ENCODE assay signal across 8 cellular contexts in genomic region chr7:97835296-97836138, GRCh38. TPM values are rescaled to one million over a fixed set of nuclear protein-coding genes. Genes with fewer than 3 reads are reported as not detected.
DNase-seq lines count a peak whose midpoint lies in the region; ATAC-seq and TF ChIP-seq lines count a peak whose summit lies in the region.

No MANE protein-coding gene starts in this region.

- H3K79me2 ChIP-seq in DOHH2 (ENCODE audit: control insufficient read depth, low read length), result no peaks in the 10 kb centered on the region
- no peaks in the 10 kb centered on the region for H3K79me2 ChIP-seq in trophoblast cell (ENCODE audit: control insufficient read depth, insufficient read depth, low read length, poor library complexity)

- H3K4me3 ChIP-seq in DOHH2 (ENCODE audit: low read length) (no peak overlapping the region), gastroesophageal sphincter (no peak overlapping the region), trophoblast cell (ENCODE audit: low read depth, low read length) (no peak overlapping the region), vagina (no peak overlapping the region)

- H3K4me1 ChIP-seq in DOHH2 (ENCODE audit: control insufficient read depth, low read length) (no peaks in the 10 kb centered on the region), gastroesophageal sphincter (no peaks in the 10 kb centered on the region), trophoblast cell (ENCODE audit: control insufficient read depth in 1 of 2, insufficient read depth in 2 of 2, low read length in 2 of 2) (no peaks in the 10 kb centered on the region), vagina (no peaks in the 10 kb centered on the region)

- H2AFZ ChIP-seq in trophoblast cell (ENCODE audit: insufficient read depth, low read length, poor library complexity), result no peak overlapping the region

- no peak overlapping the region for H3K27ac ChIP-seq in DOHH2 (ENCODE audit: low read depth, low read length)
- no peak overlapping the region for H3K27ac ChIP-seq in RWPE1
- H3K27ac ChIP-seq in gastroesophageal sphincter, result no peak overlapping the region
- no peak overlapping the region for H3K27ac ChIP-seq in trophoblast cell (ENCODE audit: low read depth, low read length)
- H3K27ac ChIP-seq in vagina, result no peak overlapping the region

- H3K36me3 ChIP-seq in DOHH2 (ENCODE audit: control insufficient read depth, low read length) (no peaks in the 10 kb centered on the region), gastroesophageal sphincter (no peaks in the 10 kb centered on the region), trophoblast cell (ENCODE audit: control insufficient read depth in 1 of 2, insufficient read depth in 2 of 2, low read length in 2 of 2) (no peaks in the 10 kb centered on the region), vagina (no peaks in the 10 kb centered on the region)

- no peak overlapping the region for H3K18ac ChIP-seq in trophoblast cell (ENCODE audit: low read length)

- intact Hi-C loops in vagina (cut with DNase I), result no loop called here

- no peaks in the 10 kb centered on the region for H4K20me1 ChIP-seq in DOHH2 (ENCODE audit: control insufficient read depth, insufficient read depth, low read depth, low read length)

- no peak overlapping the region for H4K8ac ChIP-seq in trophoblast cell (ENCODE audit: low read depth, low read length)

- H4K12ac ChIP-seq in trophoblast cell (ENCODE audit: low read depth, low read length), result no peak overlapping the region

- no peak overlapping the region for H2BK120ac ChIP-seq in trophoblast cell (ENCODE audit: insufficient read depth, low read length, poor library complexity)

- POLR2A ChIA-PET in RWPE1 (lab: Yijun Ruan, JAX; ENCODE audit: low non-redundant PET), result no interaction called here

- peaks cover 27% of the 10 kb centered on the region for H3K27me3 ChIP-seq in DOHH2 (ENCODE audit: control insufficient read depth, low read length)
- H3K27me3 ChIP-seq in gastroesophageal sphincter, result peaks cover 17% of the 10 kb centered on the region
- H3K27me3 ChIP-seq in trophoblast cell (ENCODE audit: insufficient read depth, low read length), result no peaks in the 10 kb centered on the region
- H3K27me3 ChIP-seq in vagina, result no peaks in the 10 kb centered on the region

- H3K79me1 ChIP-seq in trophoblast cell (ENCODE audit: low read length), result no peaks in the 10 kb centered on the region

- peak; percentile 89 for TF ChIP-seq CTCF in DOHH2 (IDR thresholded peaks at IDR 0.05; ENCODE audit: low read depth, low read length, poor library complexity, severe bottlenecking)
- TF ChIP-seq CTCF in LNCAP (IDR thresholded peaks at IDR 0.05), result peak; percentile 75
- peak; percentile 83 for TF ChIP-seq CTCF in RWPE1 (conservative IDR thresholded peaks at IDR 0.05; ENCODE audit: low read depth)
- TF ChIP-seq CTCF in gastroesophageal sphincter (IDR thresholded peaks at IDR 0.05), result peak; percentile 24 to 64 (median 34)
- TF ChIP-seq CTCF in vagina (IDR thresholded peaks at IDR 0.05), result peak in 2 of 3 experiments; percentile 24 to 50

- DNase-seq in RWPE1 (ENCODE audit: low spot score) (peak; percentile 19), trophoblast cell (peak; percentile 42 to 83), vagina (ENCODE audit: extremely low spot score in 2 of 2) (no peak)
- DNase-seq in activated effector memory CD4-positive, alpha-beta T cell treated with anti-CD3 and anti-CD28 coated beads, Interleukin-2, amount 50 U/mL, for 16 hours, result peak; percentile 82

- H2BK12ac ChIP-seq in trophoblast cell (ENCODE audit: low read length), result no peak overlapping the region

- TF ChIP-seq POLR2A in gastroesophageal sphincter (IDR thresholded peaks at IDR 0.05) (no peak), vagina (IDR thresholded peaks at IDR 0.05) (no peak)

- no peak overlapping the region for H3K9ac ChIP-seq in trophoblast cell (ENCODE audit: low read length)

- CTCF ChIA-PET in RWPE1 (lab: Yijun Ruan, JAX), result interaction anchor here (0.6 to 2.1 kb wide), 11 partner anchors 10 to 731 kb away, joined by 3 to 11 read pairs (median 3); no protein-coding TSS in a partner anchor

- no peaks in the 10 kb centered on the region for H3F3A ChIP-seq in DOHH2 (ENCODE audit: control insufficient read depth, insufficient read depth)

- no peak overlapping the region for H2BK5ac ChIP-seq in trophoblast cell (ENCODE audit: low read depth, low read length, poor library complexity)

- no peak overlapping the region for H4K91ac ChIP-seq in trophoblast cell (ENCODE audit: low read depth, low read length)

- no peaks in the 10 kb centered on the region for H3K9me2 ChIP-seq in DOHH2 (replicated peaks; ENCODE audit: control insufficient read depth, low read length)

- H3K9me3 ChIP-seq in DOHH2 (ENCODE audit: control insufficient read depth, insufficient read depth, low read length), result no peaks in the 10 kb centered on the region
- H3K9me3 ChIP-seq in gastroesophageal sphincter, result no peaks in the 10 kb centered on the region
- H3K9me3 ChIP-seq in trophoblast cell (ENCODE audit: insufficient read depth, low read depth, low read length), result no peaks in the 10 kb centered on the region
- no peaks in the 10 kb centered on the region for H3K9me3 ChIP-seq in vagina

- no peak overlapping the region for H2AK5ac ChIP-seq in trophoblast cell (ENCODE audit: low read length)

- H3K4ac ChIP-seq in trophoblast cell (ENCODE audit: low read depth, low read length), result no peak overlapping the region

- H3K14ac ChIP-seq in trophoblast cell (ENCODE audit: low read length), result no peak overlapping the region

- no peak for TF ChIP-seq EP300 in gastroesophageal sphincter (IDR thresholded peaks at IDR 0.05)

- WGBS in gastroesophageal sphincter (ENCODE audit: low coverage in 1 of 2), 2 donors, result 18 to 38% methylated on average over 11 to 12 of the region's 12 CpGs
- no CpG with 5 or more reads among the region's 12 CpGs for WGBS in trophoblast cell (ENCODE audit: extremely low coverage, insufficient coverage, insufficient read length)

- no peak overlapping the region for H3K4me2 ChIP-seq in DOHH2 (ENCODE audit: low read length)
- no peak overlapping the region for H3K4me2 ChIP-seq in trophoblast cell (ENCODE audit: low read length)

- H3K23ac ChIP-seq in trophoblast cell (ENCODE audit: low read length), result no peak overlapping the region

- peak; percentile 71 for ATAC-seq in GM21528 (IDR thresholded peaks at IDR 0.05; ENCODE audit: low FRiP score, unreplicated experiment)
- peak; percentile 41 for ATAC-seq in gastroesophageal sphincter

RNA-seq across cellular contexts. Expression of gene ASNS, which starts 36.7 kb away (rescaled TPM):
- 10 to 100 TPM; 12.9 to 26.0 (median 19.0) TPM for total RNA-seq in gastroesophageal sphincter
- polyA plus RNA-seq in trophoblast cell (2013), result 74.6 and 77.0 TPM in 2 replicates
- 17.7 TPM for total RNA-seq in vagina

Comparison
In these comparisons a context has a peak if more than half of its experiments do, and no peak if none do; other contexts are left out.
1. CTCF ChIP-seq: peak in every context shown above with its lines; median percentile 89 in DOHH2; 83 in RWPE1; 75 in LNCAP; 37 in vagina; 34 in gastroesophageal sphincter.
2. DNase-seq: peak in RWPE1 (single experiment), activated effector memory CD4-positive, alpha-beta T cell treated with anti-CD3 and anti-CD28 coated beads, Interleukin-2, amount 50 U/mL, for 16 hours (single experiment) and trophoblast cell (2 of 2); none in vagina (0 of 2).